Comparison of ENCODE assay signal across 8 cellular contexts in genomic region chr18:3603460-3604259, GRCh38.
DNase-seq lines count a peak whose midpoint lies in the region; ATAC-seq and TF ChIP-seq lines count a peak whose summit lies in the region.

No MANE protein-coding gene starts in this region.

- no peak for TF ChIP-seq RAD21 in liver (IDR thresholded peaks at IDR 0.05)

- peaks cover 19% of the 10 kb centered on the region for H3K36me3 ChIP-seq in HUES48 (ENCODE audit: control insufficient read depth, insufficient read depth, low read length)
- H3K36me3 ChIP-seq in effector memory CD4-positive, alpha-beta T cell (ENCODE audit: control insufficient read depth, insufficient read depth, low read length), result no peaks in the 10 kb centered on the region
- H3K36me3 ChIP-seq in liver (ENCODE audit: control insufficient read depth in 4 of 4, insufficient read depth in 3 of 4, low read depth in 1 of 4, low read length in 3 of 4), result no peaks in the 10 kb centered on the region
- H3K36me3 ChIP-seq in thoracic aorta, result no peaks in the 10 kb centered on the region

- WGBS in liver, result 35% methylated on average over 12 of the region's 12 CpGs

- H3K4me1 ChIP-seq in HUES48 (ENCODE audit: control insufficient read depth, insufficient read depth, low read length) (peaks cover 28% of the 10 kb centered on the region), liver (ENCODE audit: control insufficient read depth in 4 of 4, insufficient read depth in 4 of 4, low read length in 3 of 4) (peaks cover 0 to 34% (median 21%) of the 10 kb centered on the region in 4 donors), thoracic aorta (ENCODE audit: control insufficient read depth in 1 of 2, low read depth in 2 of 2) (peaks cover 17 to 22% of the 10 kb centered on the region in 2 donors)
- H3K4me1 ChIP-seq in effector memory CD4-positive, alpha-beta T cell (ENCODE audit: control insufficient read depth, insufficient read depth, low read length, poor library complexity, severe bottlenecking), result peaks cover 27% of the 10 kb centered on the region

- H3K27ac ChIP-seq in HUES48 (ENCODE audit: low read depth, low read length) (peak overlapping the region; percentile 100), liver (ENCODE audit: low read depth in 1 of 2, low read length in 2 of 2) (peak overlapping the region; percentile 91 to 92), thoracic aorta (peak overlapping the region; percentile 90 to 94)
- H3K27ac ChIP-seq in effector memory CD4-positive, alpha-beta T cell (ENCODE audit: insufficient read depth, low read length, poor library complexity, severe bottlenecking), result peak overlapping the region; percentile 50

- H3K9me3 ChIP-seq in HUES48 (ENCODE audit: control insufficient read depth, insufficient read depth, low read length), result no peaks in the 10 kb centered on the region
- H3K9me3 ChIP-seq in effector memory CD4-positive, alpha-beta T cell (ENCODE audit: control insufficient read depth, low read length), result no peaks in the 10 kb centered on the region
- H3K9me3 ChIP-seq in liver (ENCODE audit: control insufficient read depth in 4 of 4, low read length in 3 of 4), result no peaks in the 10 kb centered on the region
- H3K9me3 ChIP-seq in thoracic aorta, result no peaks in the 10 kb centered on the region

- H3K4me3 ChIP-seq in HUES48 (ENCODE audit: low read depth, low read length) (peak overlapping the region; percentile 97), liver (ENCODE audit: low read depth in 1 of 3, low read length in 3 of 3) (peak overlapping the region; percentile 8 to 56 (median 24)), thoracic aorta (peak overlapping the region; percentile 71)
- H3K4me3 ChIP-seq in effector memory CD4-positive, alpha-beta T cell (ENCODE audit: insufficient read depth, low read depth, low read length, poor library complexity, severe bottlenecking), result peak overlapping the region; percentile 49

- H3K27me3 ChIP-seq in HUES48 (ENCODE audit: control insufficient read depth, insufficient read depth, low read length) (no peaks in the 10 kb centered on the region), liver (ENCODE audit: control insufficient read depth in 4 of 4, insufficient read depth in 4 of 4, low read length in 3 of 4) (no peaks in the 10 kb centered on the region), thoracic aorta (replicated peaks; ENCODE audit: insufficient read depth) (no peaks in the 10 kb centered on the region)
- H3K27me3 ChIP-seq in effector memory CD4-positive, alpha-beta T cell (replicated peaks; ENCODE audit: control insufficient read depth, insufficient read depth, low read length, poor library complexity, severe bottlenecking), result no peaks in the 10 kb centered on the region

- TF ChIP-seq CTCF in liver (IDR thresholded peaks at IDR 0.05; ENCODE audit: low read depth, low read length, missing input control) (no peak), thoracic aorta (IDR thresholded peaks at IDR 0.05) (no peak)

- ATAC-seq in thoracic aorta (ENCODE audit: insufficient number of reproducible peaks, low FRiP score, low read depth), result peak; percentile 68
- ATAC-seq in GM19023 (IDR thresholded peaks at IDR 0.05; ENCODE audit: unreplicated experiment), result no peak

- DNase-seq in DMS53 (lab: John Stamatoyannopoulos, UW) (peak; percentile 86), SIG-M5 treated with dmso at 0.1 percent for 504 hours (lab: John Stamatoyannopoulos, UW; ENCODE audit: unreplicated experiment) (peak; percentile 89), thoracic aorta (ENCODE audit: low spot score) (no peak), OCI-M2 (lab: John Stamatoyannopoulos, UW; ENCODE audit: unreplicated experiment) (no peak)
- no peak for DNase-seq in effector memory CD4-positive, alpha-beta T cell

- peak overlapping the region; percentile 98 for H3K9ac ChIP-seq in HUES48 (ENCODE audit: low read depth, low read length)
- peak overlapping the region; percentile 60 to 82 for H3K9ac ChIP-seq in liver (ENCODE audit: low read depth in 1 of 2, low read length in 2 of 2)

TF ChIP-seq in liver, 16 proteins besides CTCF, POLR2A, EP300 and RAD21:
- TF ChIP-seq JUND (IDR thresholded peaks at IDR 0.05), result peak; percentile 74 to 89
- TF ChIP-seq REST (IDR thresholded peaks at IDR 0.05), result peak; percentile 10
- no peak for TF ChIP-seq ZBTB33 (IDR thresholded peaks at IDR 0.05)
- peak; percentile 6 for TF ChIP-seq NR2F2 (IDR thresholded peaks at IDR 0.05)

Comparison
In these comparisons a context has a peak if more than half of its experiments do, and no peak if none do; other contexts are left out.
1. DNase-seq: peak in DMS53 (single experiment) and SIG-M5 treated with dmso at 0.1 percent for 504 hours (single experiment); none in effector memory CD4-positive, alpha-beta T cell (0 of 3), thoracic aorta (single experiment) and OCI-M2 (single experiment).
2. H3K27ac ChIP-seq: peak in every context shown above with its lines; median percentile 100 in HUES48; 92 in thoracic aorta; 92 in liver; 50 in effector memory CD4-positive, alpha-beta T cell.
3. H3K4me3 ChIP-seq: peak in every context shown above with its lines; median percentile 97 in HUES48; 71 in thoracic aorta; 49 in effector memory CD4-positive, alpha-beta T cell; 24 in liver.